In genomic region chr14:53310412-53310811, GRCh38 we compare ENCODE assay signal across 12 cellular contexts.
DNase-seq lines count a peak whose midpoint lies in the region; ATAC-seq, FAIRE-seq and TF ChIP-seq lines count a peak whose summit lies in the region.
"Had no signal": no experiment of that assay in that cellular context is flagged by ENCODE, and none has a peak within 500 bp of the region (broad histone marks: within the 10 kb centered on the region; RNA-seq: fewer than 3 reads in every experiment).

No MANE protein-coding gene starts in this region.

- H3K36me3 Mint-ChIP-seq in activated T-cell treated with anti-CD3 and anti-CD28 coated beads, Interleukin-2, amount 50 U/mL, for 4 hours (ENCODE audit: insufficient read depth) = peaks cover 3% of the 10 kb centered on the region

- TF ChIP-seq POLR2A in GM12891 (IDR thresholded peaks at IDR 0.05; ENCODE audit: low read depth, low read length) = no peak

- DNase-seq in GM12891 (ENCODE audit: insufficient read length, low spot score) (no peak), NCI-H1092 (lab: John Stamatoyannopoulos, UW) (no peak), SKM-1 treated with dmso at 0.1 percent for 144 hours (lab: John Stamatoyannopoulos, UW; ENCODE audit: unreplicated experiment) (no peak)
- DNase-seq in activated T-cell treated with anti-CD3 and anti-CD28 coated beads, Interleukin-2, amount 50 U/mL, for 4 hours = no peak
- no peak for DNase-seq in stimulated activated CD4-positive, alpha-beta T cell treated with anti-CD3 and anti-CD28 coated beads, Interleukin-12 subunit alpha, Interleukin-12 subunit beta, amount 100 ng/mL, for 4 hours
- DNase-seq: ACHN, HCEC 1CT, NCI-H1436, NCI-H69 had no signal

- H3K4me3 Mint-ChIP-seq in activated T-cell treated with anti-CD3 and anti-CD28 coated beads, Interleukin-2, amount 50 U/mL, for 4 hours = no peak overlapping the region

- ATAC-seq in GM19452 (IDR thresholded peaks at IDR 0.05; ENCODE audit: unreplicated experiment) (peak; percentile 80), HG02884 (IDR thresholded peaks at IDR 0.05; ENCODE audit: unreplicated experiment) (peak; percentile 93), HG03558 (IDR thresholded peaks at IDR 0.05; ENCODE audit: extremely low read depth, unreplicated experiment) (peak; percentile 89)
- ATAC-seq in activated T-cell treated with anti-CD3 and anti-CD28 coated beads, Interleukin-2, amount 50 U/mL, for 4 hours = no peak

- peaks cover 4% of the 10 kb centered on the region for H3K4me1 Mint-ChIP-seq in activated T-cell treated with anti-CD3 and anti-CD28 coated beads, Interleukin-2, amount 50 U/mL, for 4 hours (ENCODE audit: low read depth)

- H3K27me3 Mint-ChIP-seq in activated T-cell treated with anti-CD3 and anti-CD28 coated beads, Interleukin-2, amount 50 U/mL, for 4 hours (ENCODE audit: low read depth) = peaks cover 4% of the 10 kb centered on the region

- peaks cover 6% of the 10 kb centered on the region for H3K9me3 Mint-ChIP-seq in activated T-cell treated with anti-CD3 and anti-CD28 coated beads, Interleukin-2, amount 50 U/mL, for 4 hours

- no peak for FAIRE-seq in GM12891 (lab: Jason Lieb, UNC)

TF ChIP-seq in GM12891, 5 proteins besides CTCF, POLR2A, EP300 and RAD21:
- peak; percentile 96 for TF ChIP-seq SPI1 (IDR thresholded peaks at IDR 0.05; ENCODE audit: low read depth, low read length)
- TF ChIP-seq PAX5 (IDR thresholded peaks at IDR 0.05; ENCODE audit: insufficient read depth, low read length, severe bottlenecking) = no peak

Comparison
In these comparisons a context has a peak if more than half of its experiments do, and no peak if none do; other contexts are left out.
1. ATAC-seq: peak in GM19452 (single experiment), HG02884 (single experiment) and HG03558 (single experiment); none in activated T-cell treated with anti-CD3 and anti-CD28 coated beads, Interleukin-2, amount 50 U/mL, for 4 hours (0 of 2).